In the genomic region with DNA sequence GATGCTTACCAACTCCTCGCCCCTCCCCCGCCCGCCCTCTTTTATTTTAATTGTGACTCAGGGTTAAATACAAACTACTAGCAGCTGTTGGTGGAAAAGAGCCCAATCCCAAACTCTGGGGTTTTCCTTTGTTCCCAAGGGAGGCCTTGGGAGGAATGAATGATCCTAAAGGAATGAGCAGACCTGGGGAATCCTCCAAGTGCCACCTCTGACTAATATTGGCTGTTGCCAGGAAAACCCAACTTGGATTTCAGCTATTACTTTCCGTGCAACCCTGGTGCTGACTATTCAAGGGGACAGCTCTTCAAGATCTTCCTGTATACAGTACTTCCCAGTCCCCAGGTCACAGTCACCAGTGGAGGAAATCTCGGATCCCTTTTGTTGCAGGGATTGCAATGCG, we compare ENCODE assay signal across 9 cellular contexts. TPM values are rescaled to one million over a fixed set of nuclear protein-coding genes. Genes with fewer than 3 reads are reported as not detected.
DNase-seq lines count a peak whose midpoint lies in the region; TF ChIP-seq lines count a peak whose summit lies in the region.
"Had no signal": no experiment of that assay in that cellular context is flagged by ENCODE, and none has a peak within 500 bp of the region (broad histone marks: within the 10 kb centered on the region; RNA-seq: fewer than 3 reads in every experiment).

No MANE protein-coding gene starts in this region.

- H3K27ac ChIP-seq in GM23248, result peak overlapping the region; percentile 98
- H3K27ac ChIP-seq: neutrophil had no signal

- peak overlapping the region; percentile 99 for H3K9ac ChIP-seq in GM23248
- no peak overlapping the region for H3K9ac ChIP-seq in skeletal muscle satellite cell (ENCODE audit: low read depth, low read length)

- H3K4me3 ChIP-seq in GM23248, result no peak overlapping the region
- H3K4me3 ChIP-seq in epithelial cell of proximal tubule (ENCODE audit: low read depth, low read length), result no peak overlapping the region
- no peak overlapping the region for H3K4me3 ChIP-seq in skeletal muscle satellite cell (ENCODE audit: low read length)

- 2 to 4% methylated on average over 6 of the region's 6 CpGs for WGBS in GM23248 (ENCODE audit: low coverage in 1 of 2, low lambda C conversion rate in 2 of 2, missing lambda C conversion rate in 2 of 2), 2 experiments

- no peak for TF ChIP-seq CTCF in epithelial cell of proximal tubule (conservative IDR thresholded peaks at IDR 0.05; ENCODE audit: low read depth, low read length)

- H3K9me3 ChIP-seq in GM23248 (ENCODE audit: low read depth) (no peaks in the 10 kb centered on the region), skeletal muscle satellite cell (replicated peaks; ENCODE audit: low read length) (no peaks in the 10 kb centered on the region)
- H3K9me3 ChIP-seq: neutrophil had no signal

- in situ Hi-C loops in GM23248 (cut with MboI), result loop anchor here (5.0 kb wide), 1 partner anchor 63 kb away; no protein-coding TSS in a partner anchor

- no peaks in the 10 kb centered on the region for H3K27me3 ChIP-seq in GM23248 (replicated peaks; ENCODE audit: insufficient read depth)
- no peaks in the 10 kb centered on the region for H3K27me3 ChIP-seq in skeletal muscle satellite cell (ENCODE audit: control insufficient read depth, insufficient read depth, low read length)

- DNase-seq in GM23248, result peak; percentile 99
- peak; percentile 76 for DNase-seq in RKO (ENCODE audit: low spot score)
- DNase-seq in epithelial cell of proximal tubule (ENCODE audit: low read depth), result peak; percentile 89
- no peak for DNase-seq in NCI-H524 treated with DMSO at 0.1 percent for 48 hours (lab: John Stamatoyannopoulos, UW)
- DNase-seq in NCI-H2227 treated with DMSO at 0.1 percent for 48 hours (lab: John Stamatoyannopoulos, UW), result no peak
- DNase-seq in NK-92 treated with Interleukin-12 subunit alpha and Interleukin-12 subunit beta, amount 100 ng/mL, for 24 hours (lab: John Stamatoyannopoulos, UW), result no peak
- DNase-seq in activated gamma-delta T cell treated with Interleukin-2 at 50 U/mL for 16 hours, result no peak

- H3K4me1 ChIP-seq in GM23248 (ENCODE audit: insufficient read depth) (peaks cover 39% of the 10 kb centered on the region), skeletal muscle satellite cell (ENCODE audit: control insufficient read depth, insufficient read depth, low read length) (peaks cover 37% of the 10 kb centered on the region)

- peaks cover 52% of the 10 kb centered on the region for H3F3A ChIP-seq in GM23248 (ENCODE audit: insufficient read depth)

- H3K9me2 ChIP-seq in GM23248 (ENCODE audit: insufficient read depth), result no peaks in the 10 kb centered on the region

- H2AFZ ChIP-seq in GM23248, result no peak overlapping the region

- H4K20me1 ChIP-seq in GM23248 (ENCODE audit: insufficient read depth), result no peaks in the 10 kb centered on the region

- peaks cover 30% of the 10 kb centered on the region for H3K79me2 ChIP-seq in GM23248 (ENCODE audit: insufficient read depth)

- H3K4me2 ChIP-seq in GM23248 (ENCODE audit: unreplicated experiment) (peak overlapping the region; percentile 89), skeletal muscle satellite cell (ENCODE audit: low read length) (peak overlapping the region; percentile 48)

- no peaks in the 10 kb centered on the region for H3K36me3 ChIP-seq in GM23248 (ENCODE audit: low read depth)
- peaks cover 9% of the 10 kb centered on the region for H3K36me3 ChIP-seq in skeletal muscle satellite cell (ENCODE audit: insufficient read depth, low read length)
- H3K36me3 ChIP-seq: neutrophil had no signal

RNA-seq across cellular contexts. Expression of gene S100A10, which starts 1.3 kb away (rescaled TPM):
- total RNA-seq in GM23248 (2014; rRNA removed; shearing (Covaris generic)), result 60.5 and 60.7 TPM in 2 replicates
- polyA plus RNA-seq in GM23248 (2016; fragmentation: Nextera tagmentation; extraction: Ambion mirVana), result 1,024 and 1,043 TPM in 2 replicates
- total RNA-seq in epithelial cell of proximal tubule, result 216 and 394 TPM in 2 replicates
- total RNA-seq in skeletal muscle satellite cell (2012; rRNA removed), result 143 and 214 TPM in 2 replicates

RNA-seq across cellular contexts. Expression of gene S100A11, which starts 41.8 kb away (rescaled TPM):
- 460 and 612 TPM in 2 replicates for total RNA-seq in GM23248 (2014; rRNA removed; shearing (Covaris generic))
- 4,050 and 4,052 TPM in 2 replicates for polyA plus RNA-seq in GM23248 (2016; fragmentation: Nextera tagmentation; extraction: Ambion mirVana)
- 575 and 947 TPM in 2 replicates for total RNA-seq in epithelial cell of proximal tubule
- total RNA-seq in skeletal muscle satellite cell (2012; rRNA removed), result 179 and 194 TPM in 2 replicates

Comparison
In these comparisons a context has a peak if more than half of its experiments do, and no peak if none do; other contexts are left out.
1. DNase-seq: peak in GM23248 (single experiment), RKO (single experiment) and epithelial cell of proximal tubule (single experiment); none in NCI-H524 treated with DMSO at 0.1 percent for 48 hours (single experiment), NCI-H2227 treated with DMSO at 0.1 percent for 48 hours (single experiment), NK-92 treated with Interleukin-12 subunit alpha and Interleukin-12 subunit beta, amount 100 ng/mL, for 24 hours (single experiment) and activated gamma-delta T cell treated with Interleukin-2 at 50 U/mL for 16 hours (single experiment).